In the genomic region with DNA sequence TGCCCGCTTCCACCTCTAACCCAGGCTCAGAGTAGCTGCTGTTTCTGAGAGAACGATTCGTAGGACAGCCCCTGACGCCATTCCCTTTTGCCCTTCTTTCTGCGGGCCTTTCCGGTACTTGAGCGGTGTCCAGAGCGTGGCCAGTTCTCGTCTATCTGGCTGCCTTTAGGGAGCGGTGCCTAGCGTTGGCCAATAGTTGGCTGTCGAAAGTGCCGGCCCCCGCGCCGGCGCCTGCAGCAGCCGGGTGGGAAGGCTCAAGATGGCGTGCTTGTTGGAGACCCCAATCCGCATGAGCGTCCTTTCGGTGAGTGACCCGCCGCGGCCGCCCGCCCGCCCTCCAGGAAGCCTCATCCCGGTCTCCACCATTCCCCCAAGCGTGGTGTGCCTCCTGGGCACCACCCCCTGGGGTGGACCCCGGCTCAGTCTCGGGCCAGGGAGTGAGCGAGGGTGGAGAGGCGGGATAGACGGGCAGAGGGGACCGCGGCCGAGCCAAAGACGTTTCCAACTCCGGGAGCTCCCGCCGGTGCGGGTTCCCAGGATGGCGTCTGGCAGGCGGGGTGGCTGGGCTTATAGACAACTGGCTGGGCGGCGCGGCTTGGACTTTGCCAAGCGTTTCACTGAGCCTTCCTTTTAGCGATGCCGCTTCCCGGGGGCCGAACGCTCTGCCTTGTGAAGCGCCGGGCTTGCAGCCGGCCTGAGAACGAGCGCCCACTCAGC, we compare ENCODE assay signal across 1 cellular context.
A peak's percentile ranks its signal among the peaks of the same experiment; 100 is the strongest.
TF ChIP-seq lines count a peak whose summit lies in the region.

A gene with protein sequence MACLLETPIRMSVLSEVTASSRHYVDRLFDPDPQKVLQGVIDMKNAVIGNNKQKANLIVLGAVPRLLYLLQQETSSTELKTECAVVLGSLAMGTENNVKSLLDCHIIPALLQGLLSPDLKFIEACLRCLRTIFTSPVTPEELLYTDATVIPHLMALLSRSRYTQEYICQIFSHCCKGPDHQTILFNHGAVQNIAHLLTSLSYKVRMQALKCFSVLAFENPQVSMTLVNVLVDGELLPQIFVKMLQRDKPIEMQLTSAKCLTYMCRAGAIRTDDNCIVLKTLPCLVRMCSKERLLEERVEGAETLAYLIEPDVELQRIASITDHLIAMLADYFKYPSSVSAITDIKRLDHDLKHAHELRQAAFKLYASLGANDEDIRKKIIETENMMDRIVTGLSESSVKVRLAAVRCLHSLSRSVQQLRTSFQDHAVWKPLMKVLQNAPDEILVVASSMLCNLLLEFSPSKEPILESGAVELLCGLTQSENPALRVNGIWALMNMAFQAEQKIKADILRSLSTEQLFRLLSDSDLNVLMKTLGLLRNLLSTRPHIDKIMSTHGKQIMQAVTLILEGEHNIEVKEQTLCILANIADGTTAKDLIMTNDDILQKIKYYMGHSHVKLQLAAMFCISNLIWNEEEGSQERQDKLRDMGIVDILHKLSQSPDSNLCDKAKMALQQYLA (plus strand): TSS at position 6 of the 717 bp plus-strand sequence. CDS start 254 bp downstream, at position 260.

TF ChIP-seq in A549, 52 proteins besides CTCF, POLR2A, EP300 and RAD21 (continued from another document):
- TF ChIP-seq BCL3 (IDR thresholded peaks at IDR 0.05) (no peak), RCOR1 (IDR thresholded peaks at IDR 0.05; ENCODE audit: low read depth, low read length) (no peak), MAX (IDR thresholded peaks at IDR 0.05) (peak; percentile 71), TFCP2L1 (CRISPR knock-in tag; IDR thresholded peaks at IDR 0.05) (no peak), PHF8 (IDR thresholded peaks at IDR 0.05; ENCODE audit: borderline replicate concordance, low read depth) (peak; percentile 64; the same call in 1 of the 2 replicates), CBX2 (IDR thresholded peaks at IDR 0.05; ENCODE audit: borderline replicate concordance, low read depth) (no peak)
- TF ChIP-seq, protein P1, sequence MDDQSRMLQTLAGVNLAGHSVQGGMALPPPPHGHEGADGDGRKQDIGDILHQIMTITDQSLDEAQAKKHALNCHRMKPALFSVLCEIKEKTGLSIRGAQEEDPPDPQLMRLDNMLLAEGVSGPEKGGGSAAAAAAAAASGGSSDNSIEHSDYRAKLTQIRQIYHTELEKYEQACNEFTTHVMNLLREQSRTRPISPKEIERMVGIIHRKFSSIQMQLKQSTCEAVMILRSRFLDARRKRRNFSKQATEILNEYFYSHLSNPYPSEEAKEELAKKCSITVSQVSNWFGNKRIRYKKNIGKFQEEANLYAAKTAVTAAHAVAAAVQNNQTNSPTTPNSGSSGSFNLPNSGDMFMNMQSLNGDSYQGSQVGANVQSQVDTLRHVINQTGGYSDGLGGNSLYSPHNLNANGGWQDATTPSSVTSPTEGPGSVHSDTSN (IDR thresholded peaks at IDR 0.05), result no peak
- TF ChIP-seq, protein P2, sequence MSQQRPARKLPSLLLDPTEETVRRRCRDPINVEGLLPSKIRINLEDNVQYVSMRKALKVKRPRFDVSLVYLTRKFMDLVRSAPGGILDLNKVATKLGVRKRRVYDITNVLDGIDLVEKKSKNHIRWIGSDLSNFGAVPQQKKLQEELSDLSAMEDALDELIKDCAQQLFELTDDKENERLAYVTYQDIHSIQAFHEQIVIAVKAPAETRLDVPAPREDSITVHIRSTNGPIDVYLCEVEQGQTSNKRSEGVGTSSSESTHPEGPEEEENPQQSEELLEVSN (IDR thresholded peaks at IDR 0.05; ENCODE audit: borderline replicate concordance, low read depth), result peak; percentile 39; the same call in 1 of the 2 replicates
